Comparison of ENCODE assay signal across 8 cellular contexts in genomic region chrX:54494166-54494969, GRCh38. TPM values are rescaled to one million over a fixed set of nuclear protein-coding genes. Genes with fewer than 3 reads are reported as not detected.
A peak's percentile ranks its signal among the peaks of the same experiment; 100 is the strongest.
DNase-seq lines count a peak whose midpoint lies in the region; ATAC-seq, FAIRE-seq and TF ChIP-seq lines count a peak whose summit lies in the region.

No MANE protein-coding gene starts in this region.

- peaks cover 32% of the 10 kb centered on the region for H3K27me3 Mint-ChIP-seq in stimulated activated naive CD8-positive, alpha-beta T cell treated with anti-CD3 and anti-CD28 coated beads, Interleukin-15, Interleukin-2, amounts not matched to agents 100 ng/mL and 50 ng/mL, for 24 hours
- peaks cover 34 to 63% (median 40%) of the 10 kb centered on the region in 3 donors for H3K27me3 Mint-ChIP-seq in naive B cell

- no peaks in the 10 kb centered on the region for H3K4me1 ChIP-seq in ectodermal cell (ENCODE audit: control insufficient read depth, insufficient read depth, low read length)

- no peak for TF ChIP-seq POLR2A in H54 (IDR thresholded peaks at IDR 0.05; ENCODE audit: low read depth, low read length)

- no peak for FAIRE-seq in H54 (lab: Jason Lieb, UNC)

- peaks cover 6% of the 10 kb centered on the region for H3K4me1 Mint-ChIP-seq in stimulated activated naive CD8-positive, alpha-beta T cell treated with anti-CD3 and anti-CD28 coated beads, Interleukin-15, Interleukin-2, amounts not matched to agents 100 ng/mL and 50 ng/mL, for 24 hours (ENCODE audit: low read depth)
- H3K4me1 Mint-ChIP-seq in naive B cell: peaks cover 3 to 10% (median 6%) of the 10 kb centered on the region in 3 donors

- H3K36me3 ChIP-seq in ectodermal cell (ENCODE audit: control insufficient read depth, insufficient read depth, low read length): no peaks in the 10 kb centered on the region

- no peaks in the 10 kb centered on the region for H3K9me3 ChIP-seq in ectodermal cell (ENCODE audit: control insufficient read depth, low read length)

- WGBS in ectodermal cell, 2 experiments: 54 to 57% methylated on average over 5 to 7 of the region's 9 CpGs

- DNase-seq in stimulated activated naive CD8-positive, alpha-beta T cell treated with anti-CD3 and anti-CD28 coated beads, Interleukin-15, Interleukin-2, amounts not matched to agents 100 U/mL and 50 U/mL, for 24 hours: no peak
- DNase-seq in naive B cell (no peak), H54 (ENCODE audit: insufficient read length, low spot score) (no peak)

- no peaks in the 10 kb centered on the region for H3K9me3 Mint-ChIP-seq in stimulated activated naive CD8-positive, alpha-beta T cell treated with anti-CD3 and anti-CD28 coated beads, Interleukin-15, Interleukin-2, amounts not matched to agents 100 ng/mL and 50 ng/mL, for 24 hours
- H3K9me3 Mint-ChIP-seq in naive B cell: peaks cover 0 to 10% (median 6%) of the 10 kb centered on the region in 7 donors

- peak overlapping the region; percentile 60 for H3K4me3 ChIP-seq in ectodermal cell (ENCODE audit: insufficient read depth, low read depth, low read length)

- no peaks in the 10 kb centered on the region for H3K36me3 Mint-ChIP-seq in stimulated activated naive CD8-positive, alpha-beta T cell treated with anti-CD3 and anti-CD28 coated beads, Interleukin-15, Interleukin-2, amounts not matched to agents 100 ng/mL and 50 ng/mL, for 24 hours (ENCODE audit: low read depth)
- peaks cover 0 to 13% of the 10 kb centered on the region in 2 donors for H3K36me3 Mint-ChIP-seq in naive B cell

- no peak for ATAC-seq in stimulated activated naive CD8-positive, alpha-beta T cell treated with anti-CD3 and anti-CD28 coated beads, Interleukin-15, Interleukin-2, amounts not matched to agents 100 U/mL and 50 U/mL, for 24 hours
- ATAC-seq in naive B cell (ENCODE audit: low read depth in 2 of 2): no peak
- ATAC-seq in HG02763 (IDR thresholded peaks at IDR 0.05; ENCODE audit: unreplicated experiment): no peak
- no peak for ATAC-seq in GM21786 (IDR thresholded peaks at IDR 0.05; ENCODE audit: unreplicated experiment)
- no peak for ATAC-seq in GM18520 (IDR thresholded peaks at IDR 0.05; ENCODE audit: unreplicated experiment)

- H3K4me3 Mint-ChIP-seq in stimulated activated naive CD8-positive, alpha-beta T cell treated with anti-CD3 and anti-CD28 coated beads, Interleukin-15, Interleukin-2, amounts not matched to agents 100 ng/mL and 50 ng/mL, for 24 hours: peak overlapping the region; percentile 39
- H3K4me3 Mint-ChIP-seq in naive B cell: peak overlapping the region; percentile 38 to 83 (median 70)

- no peak overlapping the region for H3K27ac Mint-ChIP-seq in stimulated activated naive CD8-positive, alpha-beta T cell treated with anti-CD3 and anti-CD28 coated beads, Interleukin-15, Interleukin-2, amounts not matched to agents 100 ng/mL and 50 ng/mL, for 24 hours
- peak overlapping the region in 1 of 6 donors; percentile 70 for H3K27ac Mint-ChIP-seq in naive B cell

- H3K27ac ChIP-seq in ectodermal cell (ENCODE audit: insufficient read depth, low read depth, low read length, poor library complexity, severe bottlenecking): no peak overlapping the region

- no peaks in the 10 kb centered on the region for H3K27me3 ChIP-seq in ectodermal cell (ENCODE audit: control insufficient read depth, insufficient read depth, low read length, poor library complexity, severe bottlenecking)

RNA-seq across cellular contexts. Expression of gene FGD1, which starts 1.7 kb away (rescaled TPM):
- polyA plus RNA-seq in ectodermal cell (2013, experiment 1 of 4): 33.2 TPM
- polyA plus RNA-seq in ectodermal cell (2013, experiment 2 of 4): 31.3 TPM
- polyA plus RNA-seq in ectodermal cell (2013, experiment 3 of 4): 26.2 TPM
- polyA plus RNA-seq in ectodermal cell (2013, experiment 4 of 4): 28.7 TPM
- under 1 TPM; 0.50 to 0.95 (median 0.79) TPM for polyA plus RNA-seq in naive B cell (ENCODE audit: low read depth in 6 of 6)

RNA-seq across cellular contexts. Expression of gene GNL3L, which starts 35.7 kb away (rescaled TPM):
- 28.1 TPM for polyA plus RNA-seq in ectodermal cell (2013, experiment 1 of 4)
- 31.8 TPM for polyA plus RNA-seq in ectodermal cell (2013, experiment 2 of 4)
- polyA plus RNA-seq in ectodermal cell (2013, experiment 3 of 4): 17.2 TPM
- 17.8 TPM for polyA plus RNA-seq in ectodermal cell (2013, experiment 4 of 4)
- 10 to 100 TPM; 15.1 to 35.4 (median 27.4) TPM for polyA plus RNA-seq in naive B cell (ENCODE audit: low read depth in 6 of 6)

RNA-seq across cellular contexts. Expression of gene TSR2, which starts 54.2 kb away (rescaled TPM):
- 36.6 TPM for polyA plus RNA-seq in ectodermal cell (2013, experiment 1 of 4)
- 36.8 TPM for polyA plus RNA-seq in ectodermal cell (2013, experiment 2 of 4)
- polyA plus RNA-seq in ectodermal cell (2013, experiment 3 of 4): 26.3 TPM
- 30.2 TPM for polyA plus RNA-seq in ectodermal cell (2013, experiment 4 of 4)
- 10 to 100 TPM; 63.7 to 91.9 (median 71.3) TPM for polyA plus RNA-seq in naive B cell (ENCODE audit: low read depth in 6 of 6)
